In the genomic region with DNA sequence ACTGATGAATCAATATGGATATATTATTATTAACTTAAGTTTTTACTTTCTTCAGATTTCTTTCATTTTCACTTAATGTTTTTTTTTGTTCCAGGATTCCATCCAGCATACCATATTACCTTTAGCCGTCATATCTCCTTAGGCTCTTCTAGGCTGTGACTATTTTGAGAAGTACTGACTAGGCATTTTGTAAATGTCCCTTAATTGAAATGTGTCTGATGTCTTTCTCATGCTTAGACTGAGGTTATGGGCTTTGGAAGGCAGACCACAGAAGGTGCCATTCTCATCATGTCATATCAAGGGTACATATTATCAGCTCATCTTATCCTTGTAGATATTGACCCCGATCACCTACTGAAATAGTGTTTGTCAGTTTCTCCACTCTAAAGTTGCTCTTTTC, we compare ENCODE assay signal across 13 cellular contexts.
"Had no signal": no experiment of that assay in that cellular context is flagged by ENCODE, and none has a peak within 500 bp of the region (broad histone marks: within the 10 kb centered on the region; RNA-seq: fewer than 3 reads in every experiment).

No MANE protein-coding gene starts in this region.

- H3K36me3 ChIP-seq: cardiac muscle cell, neural progenitor cell had no signal

- H3K4me3 ChIP-seq: cardiac muscle cell, neural progenitor cell, spleen, tibial nerve had no signal

- H3K27me3 ChIP-seq: cardiac muscle cell, neural progenitor cell, spleen, tibial nerve had no signal

- H3K9me3 ChIP-seq: spleen, tibial nerve had no signal

- ATAC-seq: stimulated activated memory B cell treated with anti-CD40 and anti-IgM and Interleukin-4, amounts not matched to agents 10 μg/mL and 1 μg/mL and 100 μg/mL, for 72 hours had no signal

- H3K4me2 ChIP-seq: neural progenitor cell had no signal

- H3K27ac ChIP-seq: cardiac muscle cell, neural progenitor cell, tibial nerve had no signal

- DNase-seq: activated CD4-positive, alpha-beta T cell treated with anti-CD3 and anti-CD28 coated beads, Interleukin-2, amount 10 ng/mL, durations not matched to agents 7 days and 5 days; activated CD4-positive, CD25-positive, alpha-beta regulatory T cell; activated naive CD4-positive, alpha-beta T cell treated with anti-CD3 and anti-CD28 coated beads for 36 hours; activated T-cell treated with anti-CD3 and anti-CD28 coated beads for 4 hours; effector memory CD4-positive, alpha-beta T cell; left colon; spleen; stimulated activated CD4-positive, alpha-beta T cell treated with anti-CD3 and anti-CD28 coated beads, Interleukin-1b, Interleukin-23, amount 100 ng/mL, for 48 hours; T-helper 2 cell had no signal

- H3K9ac ChIP-seq: neural progenitor cell had no signal

- H2AFZ ChIP-seq: neural progenitor cell had no signal
